In the genomic region with DNA sequence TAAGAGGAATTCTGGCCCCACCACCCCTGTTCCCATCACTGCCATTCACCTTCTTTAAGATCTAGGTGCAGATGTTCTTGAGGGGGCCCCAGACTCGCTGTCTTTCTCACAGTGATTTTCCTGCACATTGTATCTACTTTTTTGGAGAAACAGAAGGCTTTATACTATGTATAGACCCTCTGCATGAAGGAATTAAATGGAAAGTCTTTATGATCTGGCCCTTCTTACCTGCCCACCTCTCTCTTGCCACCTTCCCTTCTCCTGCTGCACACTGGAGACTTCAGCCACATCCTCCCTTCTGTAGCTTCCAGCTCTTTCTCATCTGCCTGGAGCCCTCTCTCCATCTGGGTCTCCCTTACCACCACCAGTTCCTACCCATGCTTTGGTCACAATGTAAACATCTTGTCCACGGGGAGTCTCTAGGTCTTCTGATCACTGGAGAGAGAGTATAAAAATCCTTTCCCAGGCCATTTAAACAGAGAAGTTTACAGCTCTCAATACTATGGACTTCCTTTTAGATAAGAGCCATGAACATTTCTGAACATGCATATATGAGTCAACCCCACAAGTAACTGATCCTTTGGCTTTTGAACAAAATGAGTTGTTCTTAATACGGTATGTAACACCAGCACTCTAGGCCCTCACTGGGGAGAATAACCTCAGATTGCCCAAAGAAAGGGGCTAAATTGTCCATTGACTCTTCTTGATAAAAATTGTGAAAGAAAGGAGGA, we compare ENCODE assay signal across 12 cellular contexts. TPM values are rescaled to one million over a fixed set of nuclear protein-coding genes. Genes with fewer than 3 reads are reported as not detected.
DNase-seq lines count a peak whose midpoint lies in the region; ATAC-seq and TF ChIP-seq lines count a peak whose summit lies in the region.
"Had no signal": no experiment of that assay in that cellular context is flagged by ENCODE, and none has a peak within 500 bp of the region (broad histone marks: within the 10 kb centered on the region; RNA-seq: fewer than 3 reads in every experiment).

No MANE protein-coding gene starts in this region.

- no peaks in the 10 kb centered on the region for H3K27me3 Mint-ChIP-seq in activated naive CD4-positive, alpha-beta T cell treated with anti-CD3 and anti-CD28 coated beads, Interleukin-2, amount 50 U/mL, for 24 hours
- H3K27me3 Mint-ChIP-seq in activated B cell treated with CpG ODN at 0.5 μM for 24 hours, result no peaks in the 10 kb centered on the region
- H3K27me3 Mint-ChIP-seq: stimulated activated naive B cell treated with anti-CD40 and anti-IgM and Interleukin-4, amounts not matched to agents 10 μg/mL and 1 μg/mL and 100 μg/mL, for 72 hours had no signal

- H3K9me3 ChIP-seq in transverse colon, result no peaks in the 10 kb centered on the region

- no peak for TF ChIP-seq POLR2A in transverse colon (IDR thresholded peaks at IDR 0.05)

- TF ChIP-seq EP300 in transverse colon (IDR thresholded peaks at IDR 0.05; ENCODE audit: low read depth), result no peak

- 33 to 57% methylated on average over 3 of the region's 3 CpGs for WGBS in transverse colon (ENCODE audit: low coverage in 1 of 2), 2 donors

- H3K27ac ChIP-seq in transverse colon, result peak overlapping the region; percentile 26 to 83 (median 41)

- intact Hi-C loops in activated B cell treated with CpG ODN at 0.5 μM for 24 hours (cut with micrococcal nuclease), result no loop called here
- intact Hi-C loops in transverse colon (cut with DNase I; ENCODE audit: low total_unique reads), result no loop called here

- no peak overlapping the region for H3K4me3 ChIP-seq in transverse colon

- H3K9me3 Mint-ChIP-seq in activated naive CD4-positive, alpha-beta T cell treated with anti-CD3 and anti-CD28 coated beads, Interleukin-2, amount 50 U/mL, for 24 hours, result peaks cover 4% of the 10 kb centered on the region
- H3K9me3 Mint-ChIP-seq in activated B cell treated with CpG ODN at 0.5 μM for 24 hours, result no peaks in the 10 kb centered on the region

- H3K4me1 Mint-ChIP-seq in activated naive CD4-positive, alpha-beta T cell treated with anti-CD3 and anti-CD28 coated beads, Interleukin-2, amount 50 U/mL, for 24 hours, result peaks cover 79% of the 10 kb centered on the region
- peaks cover 89% of the 10 kb centered on the region for H3K4me1 Mint-ChIP-seq in activated B cell treated with CpG ODN at 0.5 μM for 24 hours

- ATAC-seq in activated B cell treated with CpG ODN at 0.5 μM for 24 hours (ENCODE audit: low read depth), result no peak

- H3K4me3 Mint-ChIP-seq in activated naive CD4-positive, alpha-beta T cell treated with anti-CD3 and anti-CD28 coated beads, Interleukin-2, amount 50 U/mL, for 24 hours, result peak overlapping the region; percentile 84
- peak overlapping the region; percentile 63 for H3K4me3 Mint-ChIP-seq in activated B cell treated with CpG ODN at 0.5 μM for 24 hours

- DNase-seq in activated naive CD4-positive, alpha-beta T cell treated with anti-CD3 and anti-CD28 coated beads, Interleukin-2, amount 50 U/mL, for 16 hours, result no peak
- DNase-seq in activated B cell treated with CpG ODN at 0.5 μM for 24 hours, result no peak
- peak; percentile 16 for DNase-seq in hepatic stellate cell (ENCODE audit: low spot score)
- DNase-seq in transverse colon, result no peak
- DNase-seq in GOT3 (lab: John Stamatoyannopoulos, UW), result no peak
- DNase-seq in activated gamma-delta T cell treated with Interleukin-2 at 50 U/mL for 16 hours, result no peak
- no peak for DNase-seq in SW480 (ENCODE audit: low spot score)
- DNase-seq: amygdala; foreskin fibroblast; NCI-H526 treated with DMSO at 0.1 percent for 48 hours; stimulated activated naive B cell treated with anti-CD40 and anti-IgM and Interleukin-4, amounts not matched to agents 10 μg/mL and 1 μg/mL and 100 μg/mL, for 72 hours had no signal

- peak overlapping the region; percentile 90 for H3K27ac Mint-ChIP-seq in activated naive CD4-positive, alpha-beta T cell treated with anti-CD3 and anti-CD28 coated beads, Interleukin-2, amount 50 U/mL, for 24 hours
- H3K27ac Mint-ChIP-seq in activated B cell treated with CpG ODN at 0.5 μM for 24 hours, result no peak overlapping the region

- no peaks in the 10 kb centered on the region for H3K27me3 ChIP-seq in transverse colon

- POLR2A ChIA-PET in activated B cell treated with CpG ODN at 0.5 μM for 24 hours (lab: Charles Lee), result interaction anchor here (1.2 to 11.4 kb wide), 14 partner anchors 8 to 167 kb away, joined by 3 to 74 read pairs (median 16); no protein-coding TSS in a partner anchor

- peaks cover 0 to 12% (median 4%) of the 10 kb centered on the region in 4 donors for H3K4me1 ChIP-seq in transverse colon

- TF ChIP-seq CTCF in activated B cell treated with CpG ODN at 0.5 μM for 24 hours (IDR thresholded peaks at IDR 0.05) (no peak), transverse colon (IDR thresholded peaks at IDR 0.05) (no peak)

- H3K36me3 Mint-ChIP-seq in activated naive CD4-positive, alpha-beta T cell treated with anti-CD3 and anti-CD28 coated beads, Interleukin-2, amount 50 U/mL, for 24 hours, result peaks cover 11% of the 10 kb centered on the region
- H3K36me3 Mint-ChIP-seq in activated B cell treated with CpG ODN at 0.5 μM for 24 hours (ENCODE audit: low read depth), result peaks cover 38% of the 10 kb centered on the region

- in situ Hi-C loops in transverse colon (cut with MboI; ENCODE audit: low pct_ligation_motif_present in 1 of 4, low pct_unique_long_range_greater_than_20kb in 1 of 4, low sequenced_read_pairs in 3 of 4), result loop anchor here (10.0 to 25.0 kb wide), 3 partner anchors 164 to 253 kb away; no protein-coding TSS in a partner anchor

- CTCF ChIA-PET in activated B cell treated with CpG ODN at 0.5 μM for 24 hours (lab: Charles Lee), result interaction anchor here (0.8 to 6.2 kb wide), 13 partner anchors 11 to 277 kb away, joined by 3 to 57 read pairs (median 4); no protein-coding TSS in a partner anchor

- no peaks in the 10 kb centered on the region for H3K36me3 ChIP-seq in transverse colon

RNA-seq across cellular contexts. Expression of gene ARHGAP25, which starts 5.7 kb away (rescaled TPM):
- total RNA-seq in activated B cell treated with CpG ODN at 0.5 μM for 24 hours (324 and 336 TPM in 2 replicates), transverse colon (10 to 100 TPM in 2 of 4 donors, 1 to 10 TPM in 2; 2.2 to 11.6 (median 7.2) TPM)

Comparison
In these comparisons a context has a peak if more than half of its experiments do, and no peak if none do; other contexts are left out.
1. RNA of gene ARHGAP25, which starts 5.7 kb away (total RNA-seq): 324 to 336 TPM in activated B cell treated with CpG ODN at 0.5 μM for 24 hours; 2.2 to 11.6 TPM in transverse colon; every median in the first group is over 10 times any median in the second.